ENCODE assay signal across 8 cellular contexts in the genomic region with DNA sequence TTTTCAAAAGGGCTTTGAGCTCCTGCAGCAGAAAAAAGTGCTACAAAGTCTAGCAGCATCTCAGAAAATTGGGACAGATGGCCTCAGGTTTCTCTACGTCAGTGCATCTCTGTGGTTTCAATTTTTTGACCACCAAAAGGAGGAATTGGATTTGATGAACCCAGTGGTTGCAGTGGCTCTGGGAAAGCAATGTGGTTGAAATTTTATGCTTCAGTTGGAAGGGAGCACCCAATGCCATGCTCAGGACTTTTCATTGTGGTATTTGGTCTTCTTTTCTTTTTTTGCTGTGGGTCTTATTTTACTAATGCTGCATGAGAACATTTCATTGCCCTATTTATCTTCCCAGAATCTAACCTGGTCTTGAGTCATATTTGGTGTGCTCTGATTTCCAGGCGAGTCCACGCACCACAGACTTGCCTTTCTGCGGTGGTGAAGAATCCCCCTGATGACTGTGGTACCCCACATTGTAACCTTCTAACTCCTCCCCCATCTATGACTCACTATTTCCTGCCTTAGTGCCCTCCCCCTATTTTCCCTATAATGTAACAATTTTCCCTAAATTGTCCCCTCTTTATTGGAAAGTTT. TPM values are rescaled to one million over a fixed set of nuclear protein-coding genes. Genes with fewer than 3 reads are reported as not detected.
A peak's percentile ranks its signal among the peaks of the same experiment; 100 is the strongest.
DNase-seq lines count a peak whose midpoint lies in the region; ATAC-seq and TF ChIP-seq lines count a peak whose summit lies in the region.

No MANE protein-coding gene starts in this region.

- H3K27me3 Mint-ChIP-seq in activated T-helper 2 cell treated with anti-CD3 and anti-CD28 coated beads, Interferon-gamma antibody, Interleukin-2, Interleukin-4, amounts not matched to agents 10 μg/mL and 5 μg/mL and 100 μg/mL, durations not matched to agents 14 hours and 24 hours and 36 hours (ENCODE audit: low read depth), result peaks cover 24% of the 10 kb centered on the region

- no peak for TF ChIP-seq POLR2A in gastroesophageal sphincter (IDR thresholded peaks at IDR 0.05)

- H3K4me3 ChIP-seq in AG09309 (ENCODE audit: control insufficient read depth, low read depth, low read length) (no peak overlapping the region), upper lobe of right lung (no peak overlapping the region), gastroesophageal sphincter (no peak overlapping the region)

- no peaks in the 10 kb centered on the region for H3K27me3 ChIP-seq in upper lobe of right lung
- no peaks in the 10 kb centered on the region for H3K27me3 ChIP-seq in gastroesophageal sphincter

- H3K4me1 ChIP-seq in upper lobe of right lung (peaks cover 5% of the 10 kb centered on the region), gastroesophageal sphincter (peaks cover 0 to 3% (median 0%) of the 10 kb centered on the region in 3 donors)

- 75 to 86% methylated on average over 4 of the region's 4 CpGs for whole genome bisulfite sequencing in gastroesophageal sphincter (ENCODE audit: low coverage in 1 of 2), 2 donors

- peak overlapping the region; percentile 72 for H3K27ac Mint-ChIP-seq in activated T-helper 2 cell treated with anti-CD3 and anti-CD28 coated beads, Interferon-gamma antibody, Interleukin-2, Interleukin-4, amounts not matched to agents 10 μg/mL and 5 μg/mL and 100 μg/mL, durations not matched to agents 14 hours and 24 hours and 36 hours

- H3K36me3 ChIP-seq in upper lobe of right lung (no peaks in the 10 kb centered on the region), gastroesophageal sphincter (no peaks in the 10 kb centered on the region)

- H3K9me3 Mint-ChIP-seq in activated T-helper 2 cell treated with anti-CD3 and anti-CD28 coated beads, Interferon-gamma antibody, Interleukin-2, Interleukin-4, amounts not matched to agents 10 μg/mL and 5 μg/mL and 100 μg/mL, durations not matched to agents 14 hours and 24 hours and 36 hours, result no peaks in the 10 kb centered on the region

- DNase-seq in AG09309 (ENCODE audit: low read depth) (peak; percentile 63), upper lobe of right lung (no peak), NCI-H1694 (lab: John Stamatoyannopoulos, UW) (no peak)
- DNase-seq in activated T-helper 2 cell treated with anti-CD3 and anti-CD28 coated beads, Interferon-gamma antibody, Interleukin-2, Interleukin-4, amounts not matched to agents 10 μg/mL and 5 μg/mL and 100 μg/mL, durations not matched to agents 14 hours and 24 hours and 36 hours (ENCODE audit: low spot score), result no peak
- DNase-seq in stimulated activated CD8-positive, alpha-beta memory T cell treated with anti-CD3 and anti-CD28 coated beads, Interleukin-15, amount 100 ng/mL, for 1 hour (ENCODE audit: low read depth), result peak; percentile 29

- no peak for TF ChIP-seq EP300 in gastroesophageal sphincter (IDR thresholded peaks at IDR 0.05)

- intact Hi-C loops in activated T-helper 2 cell treated with anti-CD3 and anti-CD28 coated beads, Interferon-gamma antibody, Interleukin-2, Interleukin-4, amounts not matched to agents 10 μg/mL and 5 μg/mL and 100 μg/mL, durations not matched to agents 14 hours and 24 hours and 36 hours (cut with micrococcal nuclease), result loop anchor here (1.0 to 10.0 kb wide), 6 partner anchors 16 to 849 kb away; a partner anchor contains a TSS
- intact Hi-C loops in upper lobe of right lung (cut with DNase I), result loop anchor here (5.0 kb wide), 1 partner anchor 381 kb away; no protein-coding TSS in a partner anchor

- H3K9me3 ChIP-seq in upper lobe of right lung (no peaks in the 10 kb centered on the region), gastroesophageal sphincter (no peaks in the 10 kb centered on the region)

- no peaks in the 10 kb centered on the region for H3K36me3 Mint-ChIP-seq in activated T-helper 2 cell treated with anti-CD3 and anti-CD28 coated beads, Interferon-gamma antibody, Interleukin-2, Interleukin-4, amounts not matched to agents 10 μg/mL and 5 μg/mL and 100 μg/mL, durations not matched to agents 14 hours and 24 hours and 36 hours (ENCODE audit: low read depth)

- H3K4me1 Mint-ChIP-seq in activated T-helper 2 cell treated with anti-CD3 and anti-CD28 coated beads, Interferon-gamma antibody, Interleukin-2, Interleukin-4, amounts not matched to agents 10 μg/mL and 5 μg/mL and 100 μg/mL, durations not matched to agents 14 hours and 24 hours and 36 hours (ENCODE audit: low read depth), result peaks cover 55% of the 10 kb centered on the region

- no peak for TF ChIP-seq CTCF in AG09309 (IDR thresholded peaks at IDR 0.05; ENCODE audit: control insufficient read depth, insufficient read depth, low read depth, low read length, missing control alignments)
- TF ChIP-seq CTCF in upper lobe of right lung (IDR thresholded peaks at IDR 0.05), result no peak
- TF ChIP-seq CTCF in gastroesophageal sphincter (IDR thresholded peaks at IDR 0.05), result no peak

- no peak overlapping the region for H3K4me3 Mint-ChIP-seq in activated T-helper 2 cell treated with anti-CD3 and anti-CD28 coated beads, Interferon-gamma antibody, Interleukin-2, Interleukin-4, amounts not matched to agents 10 μg/mL and 5 μg/mL and 100 μg/mL, durations not matched to agents 14 hours and 24 hours and 36 hours (ENCODE audit: low read depth)

- H3K27ac ChIP-seq in upper lobe of right lung, result no peak overlapping the region
- no peak overlapping the region for H3K27ac ChIP-seq in gastroesophageal sphincter

- ATAC-seq in GM19395 (IDR thresholded peaks at IDR 0.05; ENCODE audit: unreplicated experiment) (peak; percentile 55), HG03460 (IDR thresholded peaks at IDR 0.05; ENCODE audit: unreplicated experiment) (peak; percentile 55), upper lobe of right lung (no peak), gastroesophageal sphincter (no peak)

RNA-seq across cellular contexts. Expression of a gene that starts 56.7 kb away (rescaled TPM):
- 71.0 and 73.0 TPM in 2 replicates for total RNA-seq in activated T-helper 2 cell treated with anti-CD3 and anti-CD28 coated beads, Interferon-gamma antibody, Interleukin-2, Interleukin-4, amounts not matched to agents 10 μg/mL and 5 μg/mL and 100 μg/mL, durations not matched to agents 14 hours and 24 hours and 36 hours
- total RNA-seq in upper lobe of right lung (134 TPM), gastroesophageal sphincter (10 to 100 TPM; 13.9 to 73.6 (median 47.8) TPM)

Comparison
In these comparisons a context has a peak if more than half of its experiments do, and no peak if none do; other contexts are left out.
1. DNase-seq: peak in AG09309 (single experiment) and stimulated activated CD8-positive, alpha-beta memory T cell treated with anti-CD3 and anti-CD28 coated beads, Interleukin-15, amount 100 ng/mL, for 1 hour (single experiment); none in activated T-helper 2 cell treated with anti-CD3 and anti-CD28 coated beads, Interferon-gamma antibody, Interleukin-2, Interleukin-4, amounts not matched to agents 10 μg/mL and 5 μg/mL and 100 μg/mL, durations not matched to agents 14 hours and 24 hours and 36 hours (single experiment), upper lobe of right lung (single experiment) and NCI-H1694 (single experiment).
2. ATAC-seq: peak in GM19395 (single experiment) and HG03460 (single experiment); none in upper lobe of right lung (single experiment) and gastroesophageal sphincter (single experiment).